Comparison of ENCODE assay signal across 31 cellular contexts in genomic region chr6:17165383-17165782, GRCh38.
A peak's percentile ranks its signal among the peaks of the same experiment; 100 is the strongest.
DNase-seq lines count a peak whose midpoint lies in the region; ATAC-seq and TF ChIP-seq lines count a peak whose summit lies in the region.
"Had no signal": no experiment of that assay in that cellular context is flagged by ENCODE, and none has a peak within 500 bp of the region (broad histone marks: within the 10 kb centered on the region; RNA-seq: fewer than 3 reads in every experiment).

No MANE protein-coding gene starts in this region.

- H2AFZ ChIP-seq in SK-N-SH (ENCODE audit: low read depth) (peak overlapping the region; percentile 37; the same call in 1 of the 2 replicates), fibroblast of lung (ENCODE audit: low read length) (no peak overlapping the region)

- WGBS in SK-N-SH (ENCODE audit: low lambda C conversion rate): 50% methylated on average over 5 of the region's 5 CpGs

- no peaks in the 10 kb centered on the region for H3K36me3 ChIP-seq in SK-N-SH (replicated peaks in 1 of 2; ENCODE audit: control insufficient read depth in 1 of 2, insufficient read depth in 2 of 2, low read length in 1 of 2)
- H3K36me3 ChIP-seq in fibroblast of lung (ENCODE audit: control insufficient read depth, insufficient read depth, low read length): no peaks in the 10 kb centered on the region
- H3K36me3 ChIP-seq: adrenal gland, BLaER1, gastroesophageal sphincter, left ventricle myocardium inferior, upper lobe of right lung had no signal

- H3F3A ChIP-seq in SK-N-SH (replicated peaks; ENCODE audit: insufficient read depth): peaks cover 14% of the 10 kb centered on the region

- TF ChIP-seq CTCF in SK-N-SH (IDR thresholded peaks at IDR 0.05) (no peak), fibroblast of lung (conservative IDR thresholded peaks at IDR 0.05 in 1 of 2, IDR thresholded peaks at IDR 0.05 in 1 of 2; ENCODE audit: low read depth in 1 of 2, low read length in 2 of 2) (no peak)

- H3K4me1 ChIP-seq in SK-N-SH (ENCODE audit: control insufficient read depth in 1 of 2, insufficient read depth in 2 of 2, low read depth in 1 of 2, low read length in 1 of 2) (0 out of 4 replicates have a peak, but pooled peaks cover 0 to 7% of the 10 kb centered on the region in 2 experiments), fibroblast of lung (ENCODE audit: control insufficient read depth, extremely low read depth, insufficient read depth, low read length) (peaks cover 3% of the 10 kb centered on the region)
- H3K4me1 ChIP-seq: adrenal gland, BLaER1, gastroesophageal sphincter, left ventricle myocardium inferior, upper lobe of right lung had no signal

- DNase-seq in SK-N-SH: no peak
- DNase-seq in RPMI7951 (ENCODE audit: low read depth): peak; percentile 8
- DNase-seq in fibroblast of lung (ENCODE audit: low read depth in 2 of 2): peak; percentile 55 to 82
- DNase-seq in head of caudate nucleus: no peak
- DNase-seq: activated CD4-positive, alpha-beta T cell treated with anti-CD3 and anti-CD28 coated beads, Interleukin-2, amount 50 U/mL, for 4 hours; activated CD4-positive, CD25-positive, alpha-beta regulatory T cell; activated naive CD4-positive, alpha-beta T cell; activated T-cell treated with anti-CD3 and anti-CD28 coated beads, Interleukin-2, amount 50 U/mL, for 72 hours; adrenal gland; effector memory CD8-positive, alpha-beta T cell; erythroblast; GDM1; immature natural killer cell; left ventricle myocardium inferior; NCI-H1092; NCI-H187; NCI-H524 treated with DMSO at 0.1 percent for 48 hours; stimulated activated CD4-positive, alpha-beta T cell treated with anti-CD3 and anti-CD28 coated beads, Interleukin-4, amount 100 ng/mL, for 4 hours; substantia nigra; T-cell; upper lobe of right lung had no signal

- ATAC-seq in SK-N-SH treated with all-trans-retinoic acid at 6 μM for 48 hours (no peak), HG02885 (IDR thresholded peaks at IDR 0.05; ENCODE audit: poor library complexity, unreplicated experiment) (no peak), GM19328 (IDR thresholded peaks at IDR 0.05; ENCODE audit: unreplicated experiment) (no peak), GM18909 (IDR thresholded peaks at IDR 0.05; ENCODE audit: poor library complexity, unreplicated experiment) (no peak)
- ATAC-seq: activated T-cell treated with anti-CD3 and anti-CD28 coated beads, Interleukin-2, amount 50 U/mL, for 72 hours; effector memory CD8-positive, alpha-beta T cell; gastroesophageal sphincter; Panc1; sciatic nerve; stimulated activated memory B cell treated with anti-CD40 and anti-IgM and Interleukin-4, amounts not matched to agents 10 μg/mL and 1 μg/mL and 100 μg/mL, for 72 hours; T-cell; upper lobe of right lung had no signal

- no peaks in the 10 kb centered on the region for H4K20me1 ChIP-seq in SK-N-SH (ENCODE audit: insufficient read depth)
- H4K20me1 ChIP-seq in fibroblast of lung (ENCODE audit: control insufficient read depth, extremely low read depth, insufficient read depth, low read length): no peaks in the 10 kb centered on the region
- H4K20me1 ChIP-seq: BLaER1 had no signal

- H3K27ac ChIP-seq in SK-N-SH (ENCODE audit: low read depth in 2 of 2, low read length in 1 of 2) (peak overlapping the region in 1 of 2 experiments; percentile 34; a peak in 2 of 4 replicates), fibroblast of lung (ENCODE audit: insufficient read depth, low read length) (no peak overlapping the region)
- H3K27ac ChIP-seq: 22Rv1, adrenal gland, BLaER1, gastroesophageal sphincter, left ventricle myocardium inferior, upper lobe of right lung had no signal

- intact Hi-C loops in head of caudate nucleus (cut with DNase I): no loop called here

- TF ChIP-seq EP300 in SK-N-SH (IDR thresholded peaks at IDR 0.05; ENCODE audit: borderline replicate concordance in 1 of 2, low read depth in 1 of 2, low read length in 1 of 2): no peak

- H3K9me3 ChIP-seq in SK-N-SH: no peaks in the 10 kb centered on the region
- H3K9me3 ChIP-seq in fibroblast of lung (ENCODE audit: control insufficient read depth, insufficient read depth, low read depth, low read length): no peaks in the 10 kb centered on the region
- H3K9me3 ChIP-seq: adrenal gland, gastroesophageal sphincter, left ventricle myocardium inferior, upper lobe of right lung had no signal

- no peaks in the 10 kb centered on the region for H3K9me2 ChIP-seq in SK-N-SH

- H3K4me2 ChIP-seq in SK-N-SH (0 out of 2 replicates have a peak overlapping the region, but pooled peaks have one; percentile 7), fibroblast of lung (ENCODE audit: extremely low read depth, insufficient read depth, low read length) (no peak overlapping the region)
- H3K4me2 ChIP-seq: BLaER1 had no signal

- POLR2A ChIA-PET in SK-N-SH (lab: Yijun Ruan, JAX): no interaction called here

- no peak for TF ChIP-seq RAD21 in SK-N-SH (IDR thresholded peaks at IDR 0.05; ENCODE audit: low read length)

- CTCF ChIA-PET in SK-N-SH (lab: Yijun Ruan, JAX): interaction anchor here (1.6 kb wide), 1 partner anchor 419 kb away, joined by 4 read pairs; no protein-coding TSS in a partner anchor

- no peak overlapping the region for H3K4me3 ChIP-seq in SK-N-SH (ENCODE audit: low read depth in 2 of 2, low read length in 1 of 2)
- no peak overlapping the region for H3K4me3 ChIP-seq in fibroblast of lung (replicated peaks in 1 of 4; ENCODE audit: control extremely low read depth in 1 of 4, insufficient read depth in 1 of 4, low read depth in 3 of 4, low read length in 4 of 4)
- H3K4me3 ChIP-seq: adrenal gland, BLaER1, gastroesophageal sphincter, left ventricle myocardium inferior, upper lobe of right lung had no signal

- H3K79me2 ChIP-seq in SK-N-SH (ENCODE audit: insufficient read depth) (no peaks in the 10 kb centered on the region), fibroblast of lung (ENCODE audit: control insufficient read depth, insufficient read depth, low read length) (no peaks in the 10 kb centered on the region)

- H3K27me3 ChIP-seq in SK-N-SH (ENCODE audit: insufficient read depth): no peaks in the 10 kb centered on the region
- no peaks in the 10 kb centered on the region for H3K27me3 ChIP-seq in fibroblast of lung (ENCODE audit: control insufficient read depth, insufficient read depth, low read length)
- H3K27me3 ChIP-seq: adrenal gland, BLaER1, gastroesophageal sphincter, upper lobe of right lung had no signal

- H3K9ac ChIP-seq in SK-N-SH (no peak overlapping the region), fibroblast of lung (ENCODE audit: insufficient read depth, low read length) (no peak overlapping the region)
- H3K9ac ChIP-seq: BLaER1 had no signal

TF ChIP-seq in SK-N-SH, 30 proteins besides CTCF, POLR2A, EP300 and RAD21 (continues in another document):
- TF ChIP-seq, protein P1, sequence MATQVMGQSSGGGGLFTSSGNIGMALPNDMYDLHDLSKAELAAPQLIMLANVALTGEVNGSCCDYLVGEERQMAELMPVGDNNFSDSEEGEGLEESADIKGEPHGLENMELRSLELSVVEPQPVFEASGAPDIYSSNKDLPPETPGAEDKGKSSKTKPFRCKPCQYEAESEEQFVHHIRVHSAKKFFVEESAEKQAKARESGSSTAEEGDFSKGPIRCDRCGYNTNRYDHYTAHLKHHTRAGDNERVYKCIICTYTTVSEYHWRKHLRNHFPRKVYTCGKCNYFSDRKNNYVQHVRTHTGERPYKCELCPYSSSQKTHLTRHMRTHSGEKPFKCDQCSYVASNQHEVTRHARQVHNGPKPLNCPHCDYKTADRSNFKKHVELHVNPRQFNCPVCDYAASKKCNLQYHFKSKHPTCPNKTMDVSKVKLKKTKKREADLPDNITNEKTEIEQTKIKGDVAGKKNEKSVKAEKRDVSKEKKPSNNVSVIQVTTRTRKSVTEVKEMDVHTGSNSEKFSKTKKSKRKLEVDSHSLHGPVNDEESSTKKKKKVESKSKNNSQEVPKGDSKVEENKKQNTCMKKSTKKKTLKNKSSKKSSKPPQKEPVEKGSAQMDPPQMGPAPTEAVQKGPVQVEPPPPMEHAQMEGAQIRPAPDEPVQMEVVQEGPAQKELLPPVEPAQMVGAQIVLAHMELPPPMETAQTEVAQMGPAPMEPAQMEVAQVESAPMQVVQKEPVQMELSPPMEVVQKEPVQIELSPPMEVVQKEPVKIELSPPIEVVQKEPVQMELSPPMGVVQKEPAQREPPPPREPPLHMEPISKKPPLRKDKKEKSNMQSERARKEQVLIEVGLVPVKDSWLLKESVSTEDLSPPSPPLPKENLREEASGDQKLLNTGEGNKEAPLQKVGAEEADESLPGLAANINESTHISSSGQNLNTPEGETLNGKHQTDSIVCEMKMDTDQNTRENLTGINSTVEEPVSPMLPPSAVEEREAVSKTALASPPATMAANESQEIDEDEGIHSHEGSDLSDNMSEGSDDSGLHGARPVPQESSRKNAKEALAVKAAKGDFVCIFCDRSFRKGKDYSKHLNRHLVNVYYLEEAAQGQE (IDR thresholded peaks at IDR 0.05; ENCODE audit: low read depth, low read length): no peak

TF ChIP-seq in SK-N-SH treated with all-trans-retinoic acid at 6 μM for 48 hours, 23 proteins besides CTCF, POLR2A, EP300 and RAD21 (continues in another document):
- TF ChIP-seq, protein P2, sequence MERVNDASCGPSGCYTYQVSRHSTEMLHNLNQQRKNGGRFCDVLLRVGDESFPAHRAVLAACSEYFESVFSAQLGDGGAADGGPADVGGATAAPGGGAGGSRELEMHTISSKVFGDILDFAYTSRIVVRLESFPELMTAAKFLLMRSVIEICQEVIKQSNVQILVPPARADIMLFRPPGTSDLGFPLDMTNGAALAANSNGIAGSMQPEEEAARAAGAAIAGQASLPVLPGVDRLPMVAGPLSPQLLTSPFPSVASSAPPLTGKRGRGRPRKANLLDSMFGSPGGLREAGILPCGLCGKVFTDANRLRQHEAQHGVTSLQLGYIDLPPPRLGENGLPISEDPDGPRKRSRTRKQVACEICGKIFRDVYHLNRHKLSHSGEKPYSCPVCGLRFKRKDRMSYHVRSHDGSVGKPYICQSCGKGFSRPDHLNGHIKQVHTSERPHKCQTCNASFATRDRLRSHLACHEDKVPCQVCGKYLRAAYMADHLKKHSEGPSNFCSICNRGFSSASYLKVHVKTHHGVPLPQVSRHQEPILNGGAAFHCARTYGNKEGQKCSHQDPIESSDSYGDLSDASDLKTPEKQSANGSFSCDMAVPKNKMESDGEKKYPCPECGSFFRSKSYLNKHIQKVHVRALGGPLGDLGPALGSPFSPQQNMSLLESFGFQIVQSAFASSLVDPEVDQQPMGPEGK (CRISPR knock-in tag; IDR thresholded peaks at IDR 0.05; ENCODE audit: borderline replicate concordance): no peak
- TF ChIP-seq ARNTL (CRISPR knock-in tag; IDR thresholded peaks at IDR 0.05; ENCODE audit: borderline replicate concordance, low read depth) (no peak), ZC3H10 (CRISPR knock-in tag; IDR thresholded peaks at IDR 0.05) (no peak), TOX (CRISPR knock-in tag; IDR thresholded peaks at IDR 0.05; ENCODE audit: borderline replicate concordance) (no peak), ZNF565 (CRISPR knock-in tag; conservative IDR thresholded peaks at IDR 0.05; ENCODE audit: low read depth) (no peak)

Comparison
In these comparisons a context has a peak if more than half of its experiments do, and no peak if none do; other contexts are left out.
1. DNase-seq: peak in RPMI7951 (single experiment) and fibroblast of lung (2 of 2); none in SK-N-SH (single experiment) and head of caudate nucleus (0 of 42).